12 cellular contexts compared by ENCODE assay signal in the genomic region with DNA sequence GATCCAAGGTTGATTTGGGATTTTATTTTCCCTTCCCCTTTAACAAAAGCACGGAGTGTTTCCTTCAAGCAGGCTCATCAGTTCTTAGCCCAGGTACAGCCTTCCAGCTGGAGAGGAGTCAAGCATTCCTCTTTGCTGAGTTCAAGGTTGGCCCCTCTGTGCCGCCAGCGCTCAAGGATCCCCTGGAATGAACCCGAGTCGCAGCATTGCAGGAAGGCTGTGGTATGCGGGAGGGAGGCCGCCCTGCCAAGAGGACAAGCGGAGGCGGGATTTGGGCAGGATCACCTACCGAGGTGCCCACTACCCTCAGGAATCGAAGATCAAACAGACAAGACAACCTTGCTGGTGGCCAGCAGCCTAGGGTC. TPM values are rescaled to one million over a fixed set of nuclear protein-coding genes. Genes with fewer than 3 reads are reported as not detected.
DNase-seq lines count a peak whose midpoint lies in the region; ATAC-seq and TF ChIP-seq lines count a peak whose summit lies in the region.
"Had no signal": no experiment of that assay in that cellular context is flagged by ENCODE, and none has a peak within 500 bp of the region (broad histone marks: within the 10 kb centered on the region; RNA-seq: fewer than 3 reads in every experiment).

No MANE protein-coding gene starts in this region.

- peak; percentile 26 for DNase-seq in ACHN
- DNase-seq in WTC11 (ENCODE audit: low spot score) = peak; percentile 38
- DNase-seq in heart right ventricle = peak; percentile 61 to 70
- peak; percentile 84 to 88 for DNase-seq in psoas muscle
- DNase-seq in stimulated activated naive B cell treated with anti-CD40 and anti-IgM and Interleukin-4, amounts not matched to agents 10 μg/mL and 1 μg/mL and 100 μg/mL, for 72 hours = no peak
- DNase-seq in SHP77 treated with DMSO at 0.1 percent for 48 hours (lab: John Stamatoyannopoulos, UW) = no peak
- DNase-seq in cerebellar nuclear complex (lab: John Stamatoyannopoulos, UW) = no peak
- DNase-seq: activated CD8-positive, alpha-beta T cell treated with anti-CD3 and anti-CD28 coated beads, Interleukin-2, amount 10 ng/mL, durations not matched to agents 7 days and 5 days; SW 1271 had no signal

- H3K9me3 Mint-ChIP-seq in WTC11 = peaks cover 6% of the 10 kb centered on the region
- no peaks in the 10 kb centered on the region for H3K9me3 Mint-ChIP-seq in stimulated activated naive B cell treated with anti-CD40 and anti-IgM and Interleukin-4, amounts not matched to agents 10 μg/mL and 1 μg/mL and 100 μg/mL, for 72 hours
- H3K9me3 Mint-ChIP-seq: neural progenitor cell had no signal

- peaks cover 8% of the 10 kb centered on the region for H3K4me1 Mint-ChIP-seq in WTC11
- peaks cover 7 to 13% of the 10 kb centered on the region in 2 donors for H3K4me1 Mint-ChIP-seq in stimulated activated naive B cell treated with anti-CD40 and anti-IgM and Interleukin-4, amounts not matched to agents 10 μg/mL and 1 μg/mL and 100 μg/mL, for 72 hours

- peaks cover 0 to 8% (median 0%) of the 10 kb centered on the region in 11 donors for H3K9me3 ChIP-seq in heart right ventricle
- H3K9me3 ChIP-seq in psoas muscle = no peaks in the 10 kb centered on the region

- POLR2A ChIA-PET in WTC11 (lab: Charles Lee) = no interaction called here

- H3K36me3 Mint-ChIP-seq in WTC11 = peaks cover 5% of the 10 kb centered on the region; the same call in 1 of the 2 replicates
- H3K36me3 Mint-ChIP-seq in stimulated activated naive B cell treated with anti-CD40 and anti-IgM and Interleukin-4, amounts not matched to agents 10 μg/mL and 1 μg/mL and 100 μg/mL, for 72 hours = no peaks in the 10 kb centered on the region
- H3K36me3 Mint-ChIP-seq: neural progenitor cell had no signal

- H3K27me3 Mint-ChIP-seq in WTC11 (ENCODE audit: low read depth) = no peaks in the 10 kb centered on the region; the same call in 1 of the 2 replicates
- peaks cover 8 to 10% of the 10 kb centered on the region in 2 donors for H3K27me3 Mint-ChIP-seq in stimulated activated naive B cell treated with anti-CD40 and anti-IgM and Interleukin-4, amounts not matched to agents 10 μg/mL and 1 μg/mL and 100 μg/mL, for 72 hours

- H3K36me3 ChIP-seq in heart right ventricle = no peaks in the 10 kb centered on the region
- H3K36me3 ChIP-seq in psoas muscle (ENCODE audit: insufficient read depth in 1 of 2, low read depth in 1 of 2) = no peaks in the 10 kb centered on the region
- H3K36me3 ChIP-seq: cardiac muscle cell, neural progenitor cell had no signal

- H3K27ac Mint-ChIP-seq in WTC11 = no peak overlapping the region
- H3K27ac Mint-ChIP-seq in stimulated activated naive B cell treated with anti-CD40 and anti-IgM and Interleukin-4, amounts not matched to agents 10 μg/mL and 1 μg/mL and 100 μg/mL, for 72 hours = no peak overlapping the region
- H3K27ac Mint-ChIP-seq: activated CD8-positive, alpha-beta T cell treated with anti-CD3 and anti-CD28 coated beads, Interleukin-2, amount 10 ng/mL, durations not matched to agents 7 days and 5 days; neural progenitor cell had no signal

- ATAC-seq in WTC11 (peak; percentile 64), heart right ventricle (peak; percentile 34 to 77 (median 69)), psoas muscle (peak; percentile 89 to 95 (median 92)), HG02678 (IDR thresholded peaks at IDR 0.05; ENCODE audit: unreplicated experiment) (no peak)
- ATAC-seq in stimulated activated naive B cell treated with anti-CD40 and anti-IgM and Interleukin-4, amounts not matched to agents 10 μg/mL and 1 μg/mL and 100 μg/mL, for 72 hours (replicated peaks) = no peak
- ATAC-seq: activated CD8-positive, alpha-beta T cell treated with anti-CD3 and anti-CD28 coated beads, Interleukin-2, amount 10 ng/mL, durations not matched to agents 7 days and 5 days had no signal

- H3K27ac ChIP-seq in heart right ventricle = peak overlapping the region in 7 of 10 donors; percentile 22 to 74 (median 50)
- peak overlapping the region; percentile 56 for H3K27ac ChIP-seq in psoas muscle
- H3K27ac ChIP-seq: cardiac muscle cell, neural progenitor cell had no signal

- WGBS in heart right ventricle, 2 donors = 34 to 48% methylated on average over 11 of the region's 11 CpGs
- 16 to 22% (median 22%) methylated on average over 11 of the region's 11 CpGs for WGBS in psoas muscle, 3 donors

- H3K4me1 ChIP-seq in heart right ventricle = peaks cover 3 to 52% (median 28%) of the 10 kb centered on the region in 9 donors
- H3K4me1 ChIP-seq in psoas muscle = peaks cover 17% of the 10 kb centered on the region

- H3K4me3 ChIP-seq in heart right ventricle (no peak overlapping the region), psoas muscle (peak overlapping the region; percentile 8)
- H3K4me3 ChIP-seq: cardiac muscle cell, neural progenitor cell had no signal

- TF ChIP-seq CTCF in WTC11 (IDR thresholded peaks at IDR 0.05) (no peak), heart right ventricle (IDR thresholded peaks at IDR 0.05) (no peak), psoas muscle (IDR thresholded peaks at IDR 0.05) (no peak)

- H3K27me3 ChIP-seq in heart right ventricle (no peaks in the 10 kb centered on the region), psoas muscle (ENCODE audit: insufficient read depth in 3 of 3, low read length in 2 of 3) (no peaks in the 10 kb centered on the region)
- H3K27me3 ChIP-seq: cardiac muscle cell, neural progenitor cell had no signal

- CTCF ChIA-PET in WTC11 (lab: Charles Lee) = no interaction called here

- in situ Hi-C loops in ACHN (cut with HindIII; ENCODE audit: low pct_ligation_motif_present, low pct_unique_long_range_greater_than_20kb, low sequenced_read_pairs) = no loop called here

- intact Hi-C loops in heart right ventricle (cut with DNase I) (loop anchor here in 2 of 10 donors (5.0 kb wide), 1 partner anchor 76 kb away; no protein-coding TSS in a partner anchor), psoas muscle (cut with DNase I) (loop anchor here in 1 of 2 donors (5.0 kb wide), 1 partner anchor 34 kb away; no protein-coding TSS in a partner anchor)

- H3K4me3 Mint-ChIP-seq in WTC11 = no peak overlapping the region
- H3K4me3 Mint-ChIP-seq in stimulated activated naive B cell treated with anti-CD40 and anti-IgM and Interleukin-4, amounts not matched to agents 10 μg/mL and 1 μg/mL and 100 μg/mL, for 72 hours = no peak overlapping the region
- H3K4me3 Mint-ChIP-seq: activated CD8-positive, alpha-beta T cell treated with anti-CD3 and anti-CD28 coated beads, Interleukin-2, amount 10 ng/mL, durations not matched to agents 7 days and 5 days; neural progenitor cell had no signal

TF ChIP-seq in WTC11, 78 proteins besides CTCF, POLR2A, EP300 and RAD21 (continues in another document):
- TF ChIP-seq, protein P1, sequence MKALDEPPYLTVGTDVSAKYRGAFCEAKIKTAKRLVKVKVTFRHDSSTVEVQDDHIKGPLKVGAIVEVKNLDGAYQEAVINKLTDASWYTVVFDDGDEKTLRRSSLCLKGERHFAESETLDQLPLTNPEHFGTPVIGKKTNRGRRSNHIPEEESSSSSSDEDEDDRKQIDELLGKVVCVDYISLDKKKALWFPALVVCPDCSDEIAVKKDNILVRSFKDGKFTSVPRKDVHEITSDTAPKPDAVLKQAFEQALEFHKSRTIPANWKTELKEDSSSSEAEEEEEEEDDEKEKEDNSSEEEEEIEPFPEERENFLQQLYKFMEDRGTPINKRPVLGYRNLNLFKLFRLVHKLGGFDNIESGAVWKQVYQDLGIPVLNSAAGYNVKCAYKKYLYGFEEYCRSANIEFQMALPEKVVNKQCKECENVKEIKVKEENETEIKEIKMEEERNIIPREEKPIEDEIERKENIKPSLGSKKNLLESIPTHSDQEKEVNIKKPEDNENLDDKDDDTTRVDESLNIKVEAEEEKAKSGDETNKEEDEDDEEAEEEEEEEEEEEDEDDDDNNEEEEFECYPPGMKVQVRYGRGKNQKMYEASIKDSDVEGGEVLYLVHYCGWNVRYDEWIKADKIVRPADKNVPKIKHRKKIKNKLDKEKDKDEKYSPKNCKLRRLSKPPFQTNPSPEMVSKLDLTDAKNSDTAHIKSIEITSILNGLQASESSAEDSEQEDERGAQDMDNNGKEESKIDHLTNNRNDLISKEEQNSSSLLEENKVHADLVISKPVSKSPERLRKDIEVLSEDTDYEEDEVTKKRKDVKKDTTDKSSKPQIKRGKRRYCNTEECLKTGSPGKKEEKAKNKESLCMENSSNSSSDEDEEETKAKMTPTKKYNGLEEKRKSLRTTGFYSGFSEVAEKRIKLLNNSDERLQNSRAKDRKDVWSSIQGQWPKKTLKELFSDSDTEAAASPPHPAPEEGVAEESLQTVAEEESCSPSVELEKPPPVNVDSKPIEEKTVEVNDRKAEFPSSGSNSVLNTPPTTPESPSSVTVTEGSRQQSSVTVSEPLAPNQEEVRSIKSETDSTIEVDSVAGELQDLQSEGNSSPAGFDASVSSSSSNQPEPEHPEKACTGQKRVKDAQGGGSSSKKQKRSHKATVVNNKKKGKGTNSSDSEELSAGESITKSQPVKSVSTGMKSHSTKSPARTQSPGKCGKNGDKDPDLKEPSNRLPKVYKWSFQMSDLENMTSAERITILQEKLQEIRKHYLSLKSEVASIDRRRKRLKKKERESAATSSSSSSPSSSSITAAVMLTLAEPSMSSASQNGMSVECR (CRISPR knock-in tag; IDR thresholded peaks at IDR 0.05; ENCODE audit: borderline replicate concordance) = no peak
- TF ChIP-seq, protein P2, sequence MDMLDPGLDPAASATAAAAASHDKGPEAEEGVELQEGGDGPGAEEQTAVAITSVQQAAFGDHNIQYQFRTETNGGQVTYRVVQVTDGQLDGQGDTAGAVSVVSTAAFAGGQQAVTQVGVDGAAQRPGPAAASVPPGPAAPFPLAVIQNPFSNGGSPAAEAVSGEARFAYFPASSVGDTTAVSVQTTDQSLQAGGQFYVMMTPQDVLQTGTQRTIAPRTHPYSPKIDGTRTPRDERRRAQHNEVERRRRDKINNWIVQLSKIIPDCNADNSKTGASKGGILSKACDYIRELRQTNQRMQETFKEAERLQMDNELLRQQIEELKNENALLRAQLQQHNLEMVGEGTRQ (CRISPR knock-in tag; IDR thresholded peaks at IDR 0.05) = no peak
- TF ChIP-seq HMGA2 (CRISPR knock-in tag; IDR thresholded peaks at IDR 0.05) (no peak), RORB (CRISPR knock-in tag; IDR thresholded peaks at IDR 0.05) (no peak)
- TF ChIP-seq, protein P3, sequence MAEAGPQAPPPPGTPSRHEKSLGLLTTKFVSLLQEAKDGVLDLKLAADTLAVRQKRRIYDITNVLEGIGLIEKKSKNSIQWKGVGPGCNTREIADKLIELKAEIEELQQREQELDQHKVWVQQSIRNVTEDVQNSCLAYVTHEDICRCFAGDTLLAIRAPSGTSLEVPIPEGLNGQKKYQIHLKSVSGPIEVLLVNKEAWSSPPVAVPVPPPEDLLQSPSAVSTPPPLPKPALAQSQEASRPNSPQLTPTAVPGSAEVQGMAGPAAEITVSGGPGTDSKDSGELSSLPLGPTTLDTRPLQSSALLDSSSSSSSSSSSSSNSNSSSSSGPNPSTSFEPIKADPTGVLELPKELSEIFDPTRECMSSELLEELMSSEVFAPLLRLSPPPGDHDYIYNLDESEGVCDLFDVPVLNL (CRISPR knock-in tag; IDR thresholded peaks at IDR 0.05; ENCODE audit: borderline replicate concordance, low read depth) = no peak

RNA-seq across cellular contexts. Expression of a gene that starts 53.9 kb away (rescaled TPM):
- 283 to 326 TPM (median 304 TPM) in 3 replicates for total RNA-seq in WTC11 (2021)
- 100 to 1,000 TPM; 118 to 200 (median 136) TPM for total RNA-seq in heart right ventricle
- polyA plus RNA-seq in heart right ventricle = 10 to 100 TPM; 46.9 to 74.0 TPM
- 100 to 1,000 TPM; 134 to 164 (median 146) TPM for total RNA-seq in psoas muscle
- polyA plus RNA-seq in psoas muscle = 10 to 100 TPM; 44.1 to 62.2 (median 60.9) TPM

Comparison
In these comparisons a context has a peak if more than half of its experiments do, and no peak if none do; other contexts are left out.
1. DNase-seq: peak in ACHN (single experiment), WTC11 (single experiment), heart right ventricle (2 of 2) and psoas muscle (2 of 2); none in stimulated activated naive B cell treated with anti-CD40 and anti-IgM and Interleukin-4, amounts not matched to agents 10 μg/mL and 1 μg/mL and 100 μg/mL, for 72 hours (single experiment), SHP77 treated with DMSO at 0.1 percent for 48 hours (single experiment) and cerebellar nuclear complex (0 of 2).
2. ATAC-seq: peak in WTC11 (single experiment), heart right ventricle (8 of 8) and psoas muscle (4 of 4); none in stimulated activated naive B cell treated with anti-CD40 and anti-IgM and Interleukin-4, amounts not matched to agents 10 μg/mL and 1 μg/mL and 100 μg/mL, for 72 hours (0 of 2) and HG02678 (single experiment).